Comparison of ENCODE assay signal across 2 cellular contexts in genomic region chr20:34712525-34713192, GRCh38.
TF ChIP-seq lines count a peak whose summit lies in the region.

No MANE protein-coding gene starts in this region.

TF ChIP-seq in IMR-90, 13 proteins besides CTCF, POLR2A, EP300 and RAD21:
- TF ChIP-seq SMC3 (IDR thresholded peaks at IDR 0.05; ENCODE audit: low read depth, low read length) (no peak), MAZ (IDR thresholded peaks at IDR 0.05; ENCODE audit: borderline replicate concordance, low read depth, low read length) (no peak), CHD1 (IDR thresholded peaks at IDR 0.05; ENCODE audit: low read depth, low read length) (no peak), BHLHE40 (IDR thresholded peaks at IDR 0.05; ENCODE audit: low read depth, low read length) (no peak), NFE2L2 (IDR thresholded peaks at IDR 0.05; ENCODE audit: low read depth, low read length) (no peak), RFX5 (IDR thresholded peaks at IDR 0.05; ENCODE audit: low read depth, low read length) (no peak), MXI1 (IDR thresholded peaks at IDR 0.05; ENCODE audit: borderline replicate concordance, low read depth, low read length) (no peak), MAFK (IDR thresholded peaks at IDR 0.05; ENCODE audit: low read depth, low read length) (no peak), RCOR1 (IDR thresholded peaks at IDR 0.05; ENCODE audit: insufficient replicate concordance, low read length) (no peak), USF2 (IDR thresholded peaks at IDR 0.05; ENCODE audit: low read depth, low read length) (no peak), ELK1 (IDR thresholded peaks at IDR 0.05; ENCODE audit: borderline replicate concordance, low read depth, low read length) (no peak), CEBPB (IDR thresholded peaks at IDR 0.05; ENCODE audit: low read depth, low read length) (no peak), FOS (IDR thresholded peaks at IDR 0.05; ENCODE audit: low read depth, low read length) (no peak)

TF ChIP-seq in GM23338, 12 proteins besides CTCF, POLR2A, EP300 and RAD21:
- TF ChIP-seq REST (IDR thresholded peaks at IDR 0.05; ENCODE audit: unreplicated experiment): no peak
- TF ChIP-seq CREB1 (CRISPR knock-in tag; IDR thresholded peaks at IDR 0.05; ENCODE audit: low read depth): no peak
- no peak for TF ChIP-seq NANOG (IDR thresholded peaks at IDR 0.05; ENCODE audit: borderline replicate concordance)
- TF ChIP-seq ETS1 (IDR thresholded peaks at IDR 0.05): no peak
- no peak for TF ChIP-seq STAT1 (IDR thresholded peaks at IDR 0.05; ENCODE audit: unreplicated experiment)
- TF ChIP-seq ZNF462 (CRISPR knock-in tag; IDR thresholded peaks at IDR 0.05): no peak
- TF ChIP-seq JUNB (IDR thresholded peaks at IDR 0.05; ENCODE audit: unreplicated experiment): no peak
- no peak for TF ChIP-seq POLR2AphosphoS5 (IDR thresholded peaks at IDR 0.05; ENCODE audit: low read depth)
- no peak for TF ChIP-seq ZNF114 (CRISPR knock-in tag; IDR thresholded peaks at IDR 0.05)
- TF ChIP-seq EZH2 (IDR thresholded peaks at IDR 0.05; ENCODE audit: low read depth, unreplicated experiment): no peak
- TF ChIP-seq EZH2phosphoT487 (IDR thresholded peaks at IDR 0.05; ENCODE audit: unreplicated experiment): no peak
- no peak for TF ChIP-seq ZNF331 (CRISPR knock-in tag; IDR thresholded peaks at IDR 0.05; ENCODE audit: low read depth)
